ENCODE assay signal across 14 cellular contexts in genomic region chr18:38752430-38752829, GRCh38.
A peak's percentile ranks its signal among the peaks of the same experiment; 100 is the strongest.
DNase-seq lines count a peak whose midpoint lies in the region; ATAC-seq and TF ChIP-seq lines count a peak whose summit lies in the region.
"Had no signal": no experiment of that assay in that cellular context is flagged by ENCODE, and none has a peak within 500 bp of the region (broad histone marks: within the 10 kb centered on the region; RNA-seq: fewer than 3 reads in every experiment).

No MANE protein-coding gene starts in this region.

- H3F3A ChIP-seq in neural cell (ENCODE audit: insufficient read depth, low read length, poor library complexity, severe bottlenecking) = no peaks in the 10 kb centered on the region

- H3K27ac ChIP-seq in neural cell (ENCODE audit: low read length) = peak overlapping the region; percentile 61
- H3K27ac ChIP-seq: body of pancreas, C4-2B had no signal

- H2AFZ ChIP-seq in neural cell (ENCODE audit: low read depth, low read length) = no peak overlapping the region

- H3K27me3 ChIP-seq in neural cell (ENCODE audit: insufficient read depth, low read depth, low read length) = no peaks in the 10 kb centered on the region
- H3K27me3 ChIP-seq: body of pancreas, sigmoid colon had no signal

- H3K36me3 ChIP-seq in neural cell (ENCODE audit: insufficient read depth, low read length) = no peaks in the 10 kb centered on the region
- H3K36me3 ChIP-seq: sigmoid colon had no signal

- peak; percentile 83 for ATAC-seq in GM18867 (IDR thresholded peaks at IDR 0.05; ENCODE audit: unreplicated experiment)
- peak; percentile 77 for ATAC-seq in GM21576 (IDR thresholded peaks at IDR 0.05; ENCODE audit: unreplicated experiment)
- peak; percentile 80 for ATAC-seq in HG03175 (IDR thresholded peaks at IDR 0.05; ENCODE audit: unreplicated experiment)
- ATAC-seq: body of pancreas had no signal

- peak overlapping the region; percentile 16 for H3K4me2 ChIP-seq in neural cell (ENCODE audit: low read length)

- no peak for TF ChIP-seq EP300 in neural cell (conservative IDR thresholded peaks at IDR 0.05; ENCODE audit: poor library complexity, severe bottlenecking)

- H3K4me3 ChIP-seq in neural cell (ENCODE audit: low read length) = peak overlapping the region; percentile 43
- H3K4me3 ChIP-seq: body of pancreas, sigmoid colon had no signal

- H4K20me1 ChIP-seq in neural cell (ENCODE audit: insufficient read depth) = no peaks in the 10 kb centered on the region

- peak overlapping the region; percentile 37 for H3K9ac ChIP-seq in neural cell (ENCODE audit: low read length)

- no peaks in the 10 kb centered on the region for H3K9me3 ChIP-seq in neural cell (ENCODE audit: low read length)
- H3K9me3 ChIP-seq: body of pancreas, sigmoid colon had no signal

- DNase-seq in DMS79 (lab: John Stamatoyannopoulos, UW) = no peak
- no peak for DNase-seq in GM20000 (ENCODE audit: low spot score)
- DNase-seq in NCI-H2171 (lab: John Stamatoyannopoulos, UW) = no peak
- DNase-seq: activated CD8-positive, alpha-beta memory T cell treated with anti-CD3 and anti-CD28 coated beads for 24 hours; effector CD4-positive, alpha-beta T cell; immature natural killer cell; sigmoid colon; stimulated activated naive CD4-positive, alpha-beta T cell treated with Interleukin-2 at 50 U/mL for 16 hours had no signal

- H3K9me2 ChIP-seq in neural cell (ENCODE audit: insufficient read depth, low read length) = no peaks in the 10 kb centered on the region

- no peaks in the 10 kb centered on the region for H3K79me2 ChIP-seq in neural cell (replicated peaks; ENCODE audit: insufficient read depth, low read length)

- TF ChIP-seq CTCF in neural cell (IDR thresholded peaks at IDR 0.05; ENCODE audit: poor library complexity, severe bottlenecking) (no peak), GM20000 (IDR thresholded peaks at IDR 0.05; ENCODE audit: extremely low read depth, missing control alignments) (no peak)

- no peak for TF ChIP-seq RAD21 in neural cell (conservative IDR thresholded peaks at IDR 0.05)

TF ChIP-seq in neural cell, 6 proteins besides CTCF, POLR2A, EP300 and RAD21:
- TF ChIP-seq POLR2AphosphoS5 (IDR thresholded peaks at IDR 0.05) (no peak), TAF1 (IDR thresholded peaks at IDR 0.05; ENCODE audit: low read depth) (no peak), EZH2 (IDR thresholded peaks at IDR 0.05; ENCODE audit: borderline replicate concordance, insufficient read depth, low read length, poor library complexity, severe bottlenecking) (no peak), SMC3 (conservative IDR thresholded peaks at IDR 0.05; ENCODE audit: poor library complexity) (no peak)
- TF ChIP-seq, protein P1, sequence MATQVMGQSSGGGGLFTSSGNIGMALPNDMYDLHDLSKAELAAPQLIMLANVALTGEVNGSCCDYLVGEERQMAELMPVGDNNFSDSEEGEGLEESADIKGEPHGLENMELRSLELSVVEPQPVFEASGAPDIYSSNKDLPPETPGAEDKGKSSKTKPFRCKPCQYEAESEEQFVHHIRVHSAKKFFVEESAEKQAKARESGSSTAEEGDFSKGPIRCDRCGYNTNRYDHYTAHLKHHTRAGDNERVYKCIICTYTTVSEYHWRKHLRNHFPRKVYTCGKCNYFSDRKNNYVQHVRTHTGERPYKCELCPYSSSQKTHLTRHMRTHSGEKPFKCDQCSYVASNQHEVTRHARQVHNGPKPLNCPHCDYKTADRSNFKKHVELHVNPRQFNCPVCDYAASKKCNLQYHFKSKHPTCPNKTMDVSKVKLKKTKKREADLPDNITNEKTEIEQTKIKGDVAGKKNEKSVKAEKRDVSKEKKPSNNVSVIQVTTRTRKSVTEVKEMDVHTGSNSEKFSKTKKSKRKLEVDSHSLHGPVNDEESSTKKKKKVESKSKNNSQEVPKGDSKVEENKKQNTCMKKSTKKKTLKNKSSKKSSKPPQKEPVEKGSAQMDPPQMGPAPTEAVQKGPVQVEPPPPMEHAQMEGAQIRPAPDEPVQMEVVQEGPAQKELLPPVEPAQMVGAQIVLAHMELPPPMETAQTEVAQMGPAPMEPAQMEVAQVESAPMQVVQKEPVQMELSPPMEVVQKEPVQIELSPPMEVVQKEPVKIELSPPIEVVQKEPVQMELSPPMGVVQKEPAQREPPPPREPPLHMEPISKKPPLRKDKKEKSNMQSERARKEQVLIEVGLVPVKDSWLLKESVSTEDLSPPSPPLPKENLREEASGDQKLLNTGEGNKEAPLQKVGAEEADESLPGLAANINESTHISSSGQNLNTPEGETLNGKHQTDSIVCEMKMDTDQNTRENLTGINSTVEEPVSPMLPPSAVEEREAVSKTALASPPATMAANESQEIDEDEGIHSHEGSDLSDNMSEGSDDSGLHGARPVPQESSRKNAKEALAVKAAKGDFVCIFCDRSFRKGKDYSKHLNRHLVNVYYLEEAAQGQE (IDR thresholded peaks at IDR 0.05; ENCODE audit: borderline replicate concordance) = no peak
